Comparison of ENCODE assay signal across 8 cellular contexts in genomic region chr11:2302280-2302843, GRCh38. TPM values are rescaled to one million over a fixed set of nuclear protein-coding genes. Genes with fewer than 3 reads are reported as not detected.
DNase-seq lines count a peak whose midpoint lies in the region; ATAC-seq and TF ChIP-seq lines count a peak whose summit lies in the region.

No MANE protein-coding gene starts in this region.

- peak; percentile 49 for DNase-seq in CD14-positive monocyte (ENCODE audit: low spot score)
- DNase-seq in activated naive CD4-positive, alpha-beta T cell treated with anti-CD3 and anti-CD28 coated beads, Interleukin-2, amount 50 U/mL, for 72 hours (ENCODE audit: low spot score in 2 of 2), result no peak
- no peak for DNase-seq in mucosa of descending colon
- DNase-seq in GDM1 (lab: John Stamatoyannopoulos, UW), result no peak
- no peak for DNase-seq in NCI-H1694 (lab: John Stamatoyannopoulos, UW)
- DNase-seq in NCI-H748 (lab: John Stamatoyannopoulos, UW; ENCODE audit: unreplicated experiment), result no peak

- H3K9me3 Mint-ChIP-seq in CD14-positive monocyte (no peaks in the 10 kb centered on the region), IgD-negative memory B cell (no peaks in the 10 kb centered on the region)
- H3K9me3 Mint-ChIP-seq in activated naive CD4-positive, alpha-beta T cell treated with anti-CD3 and anti-CD28 coated beads, Interleukin-2, amount 50 U/mL, for 72 hours, result no peaks in the 10 kb centered on the region

- H3K9me3 ChIP-seq in mucosa of descending colon, result no peaks in the 10 kb centered on the region

- H3K36me3 Mint-ChIP-seq in CD14-positive monocyte (peaks cover 16 to 33% of the 10 kb centered on the region in 2 donors), IgD-negative memory B cell (no peaks in the 10 kb centered on the region)
- H3K36me3 Mint-ChIP-seq in activated naive CD4-positive, alpha-beta T cell treated with anti-CD3 and anti-CD28 coated beads, Interleukin-2, amount 50 U/mL, for 72 hours, result no peaks in the 10 kb centered on the region

- no peaks in the 10 kb centered on the region for H3K36me3 ChIP-seq in mucosa of descending colon (ENCODE audit: low read depth)

- no peak overlapping the region for H3K4me3 ChIP-seq in mucosa of descending colon

- H3K27ac Mint-ChIP-seq in CD14-positive monocyte (peak overlapping the region; percentile 87 to 96 (median 94)), IgD-negative memory B cell (peak overlapping the region in 2 of 3 donors; percentile 88 to 90)
- H3K27ac Mint-ChIP-seq in activated naive CD4-positive, alpha-beta T cell treated with anti-CD3 and anti-CD28 coated beads, Interleukin-2, amount 50 U/mL, for 72 hours, result peak overlapping the region; percentile 46 to 87

- H3K4me1 ChIP-seq in mucosa of descending colon (ENCODE audit: low read depth), result peaks cover 8% of the 10 kb centered on the region

- peak in 1 of 2 donors; percentile 43 for ATAC-seq in activated naive CD4-positive, alpha-beta T cell treated with anti-CD3 and anti-CD28 coated beads, Interleukin-2, amount 50 U/mL, for 72 hours
- ATAC-seq in mucosa of descending colon, result peak; percentile 12
- no peak for ATAC-seq in GM19467 (IDR thresholded peaks at IDR 0.05; ENCODE audit: unreplicated experiment)

- H3K4me1 Mint-ChIP-seq in CD14-positive monocyte (peaks cover 67% of the 10 kb centered on the region), IgD-negative memory B cell (peaks cover 6 to 27% (median 25%) of the 10 kb centered on the region in 3 donors)

- H3K27me3 Mint-ChIP-seq in CD14-positive monocyte (ENCODE audit: low read depth in 3 of 3), result peaks cover 0 to 2% (median 0%) of the 10 kb centered on the region in 3 donors
- H3K27me3 Mint-ChIP-seq in IgD-negative memory B cell, result no peaks in the 10 kb centered on the region

- H3K4me3 Mint-ChIP-seq in CD14-positive monocyte (peak overlapping the region; percentile 88 to 96), IgD-negative memory B cell (peak overlapping the region; percentile 79 to 97 (median 90))

- TF ChIP-seq CTCF in CD14-positive monocyte (IDR thresholded peaks at IDR 0.05) (no peak), mucosa of descending colon (IDR thresholded peaks at IDR 0.05) (no peak)

- intact Hi-C loops in CD14-positive monocyte (cut with micrococcal nuclease), result loop anchor here in 1 of 2 donors (1.0 to 10.0 kb wide), 5 partner anchors 35 to 582 kb away; partner anchors contain the start of genes CDKN1C and TSSC4
- intact Hi-C loops in mucosa of descending colon (cut with DNase I, micrococcal nuclease), result loop anchor here in 1 of 2 donors (5.0 kb wide), 1 partner anchor 120 kb away; no protein-coding TSS in a partner anchor

RNA-seq across cellular contexts. Expression of gene TSPAN32, which starts 0.5 kb away (rescaled TPM):
- polyA plus RNA-seq in CD14-positive monocyte (10 to 100 TPM; 34.8 to 82.5 TPM), IgD-negative memory B cell (7.1 TPM)
- 1 to 10 TPM; 5.6 to 7.6 TPM for total RNA-seq in activated naive CD4-positive, alpha-beta T cell treated with anti-CD3 and anti-CD28 coated beads, Interleukin-2, amount 50 U/mL, for 72 hours
- 1 to 10 TPM; 1.2 to 2.8 (median 2.6) TPM for total RNA-seq in mucosa of descending colon

RNA-seq across cellular contexts. Expression of gene C11orf21, which starts 0.6 kb away (rescaled TPM):
- polyA plus RNA-seq in CD14-positive monocyte (10 to 100 TPM; 10.8 to 13.1 TPM), IgD-negative memory B cell (6.2 TPM)
- 10 to 100 TPM in 1 of 2 donors, 1 to 10 TPM in 1; 7.8 to 10.2 TPM for total RNA-seq in activated naive CD4-positive, alpha-beta T cell treated with anti-CD3 and anti-CD28 coated beads, Interleukin-2, amount 50 U/mL, for 72 hours
- total RNA-seq in mucosa of descending colon, result 1 to 10 TPM in 2 of 3 donors, under 1 TPM in 1; 0.35 to 2.3 (median 1.9) TPM

RNA-seq across cellular contexts. Expression of gene ASCL2, which starts 32.0 kb away (rescaled TPM):
- polyA plus RNA-seq in CD14-positive monocyte (10 to 100 TPM in 1 of 2 donors, 1 to 10 TPM in 1; 8.3 to 11.4 TPM), IgD-negative memory B cell (5.0 TPM)
- 1 to 10 TPM in 1 of 2 donors, not detected in 1; 8.7 TPM for total RNA-seq in activated naive CD4-positive, alpha-beta T cell treated with anti-CD3 and anti-CD28 coated beads, Interleukin-2, amount 50 U/mL, for 72 hours
- total RNA-seq in mucosa of descending colon, result 1 to 10 TPM; 2.6 to 8.4 (median 8.1) TPM
